ENCODE assay signal across 16 cellular contexts in genomic region chr7:43969586-43969985, GRCh38. TPM values are rescaled to one million over a fixed set of nuclear protein-coding genes. Genes with fewer than 3 reads are reported as not detected.
"Had no signal": no experiment of that assay in that cellular context is flagged by ENCODE, and none has a peak within 500 bp of the region (broad histone marks: within the 10 kb centered on the region; RNA-seq: fewer than 3 reads in every experiment).

No MANE protein-coding gene starts in this region.

RNA-seq across cellular contexts. Expression of gene SPDYE1, which starts 28.1 kb away (rescaled TPM):
- total RNA-seq: activated naive CD4-positive, alpha-beta T cell treated with anti-CD3 and anti-CD28 coated beads for 36 hours; activated naive CD4-positive, alpha-beta T cell treated with anti-CD3 and anti-CD28 coated beads, Interleukin-2, amount 50 U/mL, for 72 hours; activated naive CD8-positive, alpha-beta T cell treated with anti-CD3 and anti-CD28 coated beads for 36 hours; activated T-cell treated with anti-CD3 and anti-CD28 coated beads, Interleukin-2, amount 50 U/mL, for 4 hours; activated T-cell treated with anti-CD3 and anti-CD28 coated beads, Interleukin-2, amount 50 U/mL, for 72 hours; activated T-helper 1 cell treated with anti-CD3 and anti-CD28 coated beads, Interleukin-12 subunit alpha, Interleukin-12 subunit beta, Interleukin-2, Interleukin-4 antibody, amounts not matched to agents 30 ng/mL and 10 ng/mL and 1 ng/mL, durations not matched to agents 14 hours and 24 hours and 36 hours; activated T-helper 17 cell treated with anti-CD3 and anti-CD28 coated beads, Interleukin-2, amount 50 U/mL, for 72 hours; activated T-helper 2 cell treated with anti-CD3 and anti-CD28 coated beads, Interferon-gamma antibody, Interleukin-2, Interleukin-4, amounts not matched to agents 10 μg/mL and 5 μg/mL and 100 μg/mL, durations not matched to agents 14 hours and 24 hours and 36 hours; aorta; ascending aorta; astrocyte; body of pancreas; breast epithelium; bronchial epithelial cell; cardiac muscle cell; chondrocyte had no signal
